ENCODE assay signal across 7 cellular contexts in genomic region chr18:79393626-79394401, GRCh38. TPM values are rescaled to one million over a fixed set of nuclear protein-coding genes. Genes with fewer than 3 reads are reported as not detected.
DNase-seq lines count a peak whose midpoint lies in the region; ATAC-seq lines count a peak whose summit lies in the region.

No MANE protein-coding gene starts in this region.

- H3K4me2 ChIP-seq in Karpas-422 (ENCODE audit: low read depth, low read length, poor library complexity, severe bottlenecking) = peak overlapping the region; percentile 76

- H3K9ac ChIP-seq in Karpas-422 (ENCODE audit: low read length) (peak overlapping the region; percentile 49), skeletal muscle tissue (ENCODE audit: low read depth in 1 of 3, low read length in 3 of 3) (peak overlapping the region; percentile 71 to 85 (median 76))

- H3K27ac ChIP-seq in Karpas-422 (ENCODE audit: low read length) = no peak overlapping the region
- H3K27ac ChIP-seq in skeletal muscle tissue (ENCODE audit: low read depth, low read length) = peak overlapping the region; percentile 97

- peaks cover 29 to 41% (median 34%) of the 10 kb centered on the region in 3 donors for H3K4me1 Mint-ChIP-seq in T-cell

- ATAC-seq in T-cell (replicated peaks in 1 of 4) (peak; percentile 17 to 32 (median 24)), HG03159 (IDR thresholded peaks at IDR 0.05; ENCODE audit: unreplicated experiment) (no peak)

- H3K4me3 ChIP-seq in GM08714 (ENCODE audit: low read length) (peak overlapping the region; percentile 57; the same call in 1 of the 2 replicates), Karpas-422 (ENCODE audit: low read length) (peak overlapping the region; percentile 63), skeletal muscle tissue (ENCODE audit: low read length in 3 of 3) (peak overlapping the region; percentile 63 to 67 (median 67))

- peaks cover 23% of the 10 kb centered on the region for H3K79me2 ChIP-seq in Karpas-422 (ENCODE audit: low read length)

- H3K9me3 ChIP-seq in Karpas-422 (ENCODE audit: low read length) (no peaks in the 10 kb centered on the region), skeletal muscle tissue (ENCODE audit: control insufficient read depth in 3 of 3, low read length in 3 of 3) (no peaks in the 10 kb centered on the region)

- no peaks in the 10 kb centered on the region for H3K9me2 ChIP-seq in Karpas-422 (replicated peaks; ENCODE audit: insufficient read depth, low read length)

- H3K36me3 Mint-ChIP-seq in T-cell = no peaks in the 10 kb centered on the region

- H3K4me1 ChIP-seq in Karpas-422 (ENCODE audit: low read length) = peaks cover 49% of the 10 kb centered on the region
- H3K4me1 ChIP-seq in skeletal muscle tissue (ENCODE audit: control insufficient read depth in 3 of 3, insufficient read depth in 3 of 3, low read length in 3 of 3) = peaks cover 15 to 26% (median 17%) of the 10 kb centered on the region in 3 donors

- POLR2A ChIA-PET in T-cell (lab: Charles Lee) = interaction anchor here (0.7 kb wide), 4 partner anchors 8 to 130 kb away, joined by 3 to 7 read pairs (median 5); no protein-coding TSS in a partner anchor

- H3K27me3 ChIP-seq in Karpas-422 (ENCODE audit: low read length) (peaks cover 2% of the 10 kb centered on the region; the same call in 1 of the 2 replicates), skeletal muscle tissue (ENCODE audit: control insufficient read depth in 3 of 3, insufficient read depth in 3 of 3, low read length in 3 of 3) (peaks cover 3 to 8% (median 4%) of the 10 kb centered on the region in 3 donors)

- H4K20me1 ChIP-seq in Karpas-422 (ENCODE audit: insufficient read depth, low read depth, low read length) = peaks cover 6% of the 10 kb centered on the region; the same call in 1 of the 2 replicates

- no peaks in the 10 kb centered on the region for H3K9me3 Mint-ChIP-seq in T-cell

- DNase-seq in Karpas-422 (peak; percentile 68), T-cell (peak in 10 of 34 experiments; percentile 17 to 54 (median 42)), cerebellar cortex (ENCODE audit: low spot score) (peak; percentile 39), iris pigment epithelial cell (ENCODE audit: low read depth) (peak; percentile 86)

- H2AFZ ChIP-seq in Karpas-422 (ENCODE audit: low read length) = 0 out of 2 replicates have a peak overlapping the region, but pooled peaks have one; percentile 28

- H3K4me3 Mint-ChIP-seq in T-cell = peak overlapping the region; percentile 78 to 90 (median 90)

- CTCF ChIA-PET in T-cell (lab: Charles Lee) = interaction anchor here (0.6 to 1.7 kb wide), 8 partner anchors 10 to 132 kb away, joined by 3 to 8 read pairs (median 4); no protein-coding TSS in a partner anchor

- H3K27me3 Mint-ChIP-seq in T-cell = peaks cover 0 to 3% of the 10 kb centered on the region in 2 donors

- H3K27ac Mint-ChIP-seq in T-cell = peak overlapping the region in 1 of 2 donors; percentile 52

- H3K36me3 ChIP-seq in Karpas-422 (ENCODE audit: insufficient read depth, low read length) (peaks cover 8% of the 10 kb centered on the region; the same call in 1 of the 2 replicates), skeletal muscle tissue (ENCODE audit: control insufficient read depth in 3 of 3, insufficient read depth in 3 of 3, low read length in 3 of 3) (no peaks in the 10 kb centered on the region)

RNA-seq across cellular contexts. Expression of gene NFATC1, which starts 1.9 kb away (rescaled TPM):
- 42.9 and 46.1 TPM in 2 replicates for total RNA-seq in Karpas-422 (2014; rRNA removed; shearing (Covaris generic); ENCODE audit: low replicate concordance)
- total RNA-seq in T-cell (100 to 1,000 TPM in 1 of 5 donors, 10 to 100 TPM in 4; 58.1 to 108 (median 66.0) TPM), skeletal muscle tissue (10.4 TPM)
